In the genomic region with DNA sequence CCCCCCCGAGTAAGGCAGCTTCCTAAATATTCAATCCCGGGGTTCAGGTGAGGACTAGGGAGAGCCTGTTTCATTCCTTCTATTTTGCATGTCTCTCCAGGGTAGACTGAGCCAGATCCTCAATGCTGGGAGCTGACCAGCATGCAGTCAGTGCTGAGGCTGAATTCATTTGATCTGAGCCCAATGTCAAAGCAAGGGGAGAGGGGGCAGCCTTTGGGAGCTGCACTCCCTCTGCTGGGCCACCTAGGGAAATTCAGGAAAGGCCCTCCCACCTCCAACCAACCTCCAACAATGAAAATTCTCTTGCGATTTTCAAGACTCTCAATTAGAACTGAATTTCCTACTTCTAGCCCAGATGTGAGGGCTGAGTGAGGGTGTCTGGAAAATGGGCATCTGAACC, we compare ENCODE assay signal across 10 cellular contexts.
DNase-seq lines count a peak whose midpoint lies in the region; ATAC-seq lines count a peak whose summit lies in the region.
"Had no signal": no experiment of that assay in that cellular context is flagged by ENCODE, and none has a peak within 500 bp of the region (broad histone marks: within the 10 kb centered on the region; RNA-seq: fewer than 3 reads in every experiment).

No MANE protein-coding gene starts in this region.

- no peaks in the 10 kb centered on the region for H3K36me3 ChIP-seq in MG63
- H3K36me3 ChIP-seq: gastroesophageal sphincter, SJSA1 had no signal

- no peak overlapping the region for H3K4me3 ChIP-seq in MG63
- H3K4me3 ChIP-seq: gastroesophageal sphincter, SJSA1 had no signal

- no peak for ATAC-seq in HG02981 (IDR thresholded peaks at IDR 0.05; ENCODE audit: unreplicated experiment)
- ATAC-seq: gastroesophageal sphincter had no signal

- DNase-seq in DMS114 treated with DMSO at 0.1 percent for 48 hours (lab: John Stamatoyannopoulos, UW; ENCODE audit: unreplicated experiment), result peak; percentile 47
- DNase-seq in MG63, result peak; percentile 15
- peak; percentile 60 for DNase-seq in astrocyte of the hippocampus (ENCODE audit: low read depth, low spot score)
- peak; percentile 26 for DNase-seq in medulla oblongata (ENCODE audit: extremely low spot score)
- no peak for DNase-seq in middle frontal gyrus (ENCODE audit: extremely low spot score, low spot score)
- no peak for DNase-seq in NCI-H524 treated with DMSO at 0.1 percent for 48 hours (lab: John Stamatoyannopoulos, UW)
- DNase-seq in HUDEP-2 (lab: John Stamatoyannopoulos, UW; ENCODE audit: unreplicated experiment in 76 of 76), result no peak

- H3K9me3 ChIP-seq in MG63, result no peaks in the 10 kb centered on the region
- H3K9me3 ChIP-seq: gastroesophageal sphincter, SJSA1 had no signal

- H3K27me3 ChIP-seq in MG63, result no peaks in the 10 kb centered on the region
- H3K27me3 ChIP-seq: SJSA1 had no signal

Comparison
In these comparisons a context has a peak if more than half of its experiments do, and no peak if none do; other contexts are left out.
1. DNase-seq: peak in DMS114 treated with DMSO at 0.1 percent for 48 hours (single experiment), MG63 (single experiment), astrocyte of the hippocampus (single experiment) and medulla oblongata (single experiment); none in middle frontal gyrus (single experiment), NCI-H524 treated with DMSO at 0.1 percent for 48 hours (single experiment) and HUDEP-2 (0 of 76).